8 cellular contexts compared by ENCODE assay signal in genomic region chr14:55416866-55417265, GRCh38. TPM values are rescaled to one million over a fixed set of nuclear protein-coding genes. Genes with fewer than 3 reads are reported as not detected.
DNase-seq lines count a peak whose midpoint lies in the region; ATAC-seq and TF ChIP-seq lines count a peak whose summit lies in the region.

No MANE protein-coding gene starts in this region.

- H2AFZ ChIP-seq in H9 (ENCODE audit: low read length), result no peak overlapping the region

- H3K4me1 ChIP-seq in Caco-2, result peaks cover 6% of the 10 kb centered on the region; the same call in 1 of the 2 replicates
- H3K4me1 ChIP-seq in H9 (ENCODE audit: insufficient read depth, low read length), result no peaks in the 10 kb centered on the region
- peaks cover 0 to 9% of the 10 kb centered on the region in 2 donors for H3K4me1 ChIP-seq in gastrocnemius medialis

- no peak overlapping the region for H3T11ph ChIP-seq in H9 (ENCODE audit: low read length)

- H4K8ac ChIP-seq in H9 (replicated peaks; ENCODE audit: insufficient read length, low read depth, low read length), result no peak overlapping the region

- H3K23ac ChIP-seq in H9 (ENCODE audit: insufficient read length, low read depth, low read length), result no peak overlapping the region

- H3K23me2 ChIP-seq in H9 (ENCODE audit: insufficient read length, low read depth, low read length, poor library complexity, severe bottlenecking), result peaks cover 2% of the 10 kb centered on the region

- H3K27ac ChIP-seq in H9 (ENCODE audit: insufficient read length, low read depth, low read length), result no peak overlapping the region
- H3K27ac ChIP-seq in gastrocnemius medialis, result no peak overlapping the region

- no peak overlapping the region for H2BK120ac ChIP-seq in H9 (ENCODE audit: low read depth, low read length, poor library complexity, severe bottlenecking)

- H3K4me3 ChIP-seq in Caco-2 (ENCODE audit: low read depth, low read length) (no peak overlapping the region), kidney epithelial cell (ENCODE audit: low read depth, low read length) (no peak overlapping the region), gastrocnemius medialis (no peak overlapping the region)

- H3K9me3 ChIP-seq in Caco-2 (no peaks in the 10 kb centered on the region), H9 (ENCODE audit: control insufficient read depth, low read depth, low read length) (no peaks in the 10 kb centered on the region), gastrocnemius medialis (no peaks in the 10 kb centered on the region)

- H2BK20ac ChIP-seq in H9 (ENCODE audit: low read depth, low read length, poor library complexity, severe bottlenecking), result no peak overlapping the region

- H3K9ac ChIP-seq in H9 (ENCODE audit: extremely low read depth, insufficient read length, low read length), result no peak overlapping the region

- H3K9me3 Mint-ChIP-seq in Caco-2 (ENCODE audit: unreplicated experiment) (no peaks in the 10 kb centered on the region), H9 (no peaks in the 10 kb centered on the region; a peak in 1 of 5 replicates)

- ATAC-seq in SK-N-SH treated with all-trans-retinoic acid at 6 μM for 48 hours, result peak; percentile 77
- no peak for ATAC-seq in gastrocnemius medialis
- no peak for ATAC-seq in GM18502 (IDR thresholded peaks at IDR 0.05; ENCODE audit: poor library complexity, unreplicated experiment)

- H3K27me3 Mint-ChIP-seq in Caco-2 (ENCODE audit: insufficient read depth, unreplicated experiment) (no peaks in the 10 kb centered on the region), H9 (ENCODE audit: low read depth) (peaks cover 5% of the 10 kb centered on the region; the same call in 1 of the 2 replicates)

- H2BK12ac ChIP-seq in H9 (ENCODE audit: insufficient read length, low read depth, low read length), result no peak overlapping the region

- H4K91ac ChIP-seq in H9 (ENCODE audit: insufficient read length, low read depth, low read length), result no peak overlapping the region

- H2BK15ac ChIP-seq in H9 (ENCODE audit: low read depth, low read length), result no peak overlapping the region

- no peak overlapping the region for H3K27ac Mint-ChIP-seq in Caco-2 (ENCODE audit: unreplicated experiment)
- no peak overlapping the region for H3K27ac Mint-ChIP-seq in H9

- H3K4me2 ChIP-seq in H9 (ENCODE audit: insufficient read depth, insufficient read length, low read length), result no peak overlapping the region

- H3K14ac ChIP-seq in H9 (ENCODE audit: insufficient read depth, low read length), result no peak overlapping the region

- H3K27me3 ChIP-seq in Caco-2 (replicated peaks; ENCODE audit: control insufficient read depth, insufficient read depth, low read length), result no peaks in the 10 kb centered on the region
- H3K27me3 ChIP-seq in H9 (ENCODE audit: insufficient read depth, low read length), result no peaks in the 10 kb centered on the region
- H3K27me3 ChIP-seq in kidney epithelial cell (ENCODE audit: control insufficient read depth, insufficient read depth, low read length), result no peaks in the 10 kb centered on the region
- H3K27me3 ChIP-seq in gastrocnemius medialis, result no peaks in the 10 kb centered on the region

- no TSS peak for BruUV-seq in Caco-2 (replicated peaks; lab: Mats Ljungman, UMichigan)

- no peak overlapping the region for H3K18ac ChIP-seq in H9 (ENCODE audit: insufficient read length, low read depth, low read length)

- H3K79me1 ChIP-seq in H9 (ENCODE audit: insufficient read depth, low read depth, low read length, poor library complexity, severe bottlenecking), result no peaks in the 10 kb centered on the region

- POLR2A ChIA-PET in Caco-2 (lab: Charles Lee), result no interaction called here

- in situ Hi-C loops in gastrocnemius medialis (cut with MboI; ENCODE audit: low sequenced_read_pairs in 4 of 4), result no loop called here

- TF ChIP-seq CTCF in Caco-2 (IDR thresholded peaks at IDR 0.05; ENCODE audit: insufficient read depth in 1 of 2, low read depth in 1 of 2, low read length in 1 of 2, severe bottlenecking in 1 of 2, unreplicated experiment in 1 of 2) (peak; percentile 22 to 51), H9 (conservative IDR thresholded peaks at IDR 0.05) (peak; percentile 90), kidney epithelial cell (IDR thresholded peaks at IDR 0.05; ENCODE audit: insufficient read depth, low read length, poor library complexity, severe bottlenecking) (peak; percentile 48), gastrocnemius medialis (IDR thresholded peaks at IDR 0.05 in 4 of 5, conservative IDR thresholded peaks at IDR 0.05 in 1 of 5) (no peak)

- H3K4me1 Mint-ChIP-seq in Caco-2 (ENCODE audit: low read depth, unreplicated experiment) (no peaks in the 10 kb centered on the region), H9 (peaks cover 15 to 23% of the 10 kb centered on the region in 2 experiments)

- CTCF ChIA-PET in Caco-2 (lab: Charles Lee), result interaction anchor here (0.7 kb wide), 1 partner anchor 10 kb away, joined by 5 read pairs; no protein-coding TSS in a partner anchor

- H3K56ac ChIP-seq in H9 (ENCODE audit: insufficient read length, low read depth, low read length), result no peak overlapping the region

- no peak overlapping the region for H2AK5ac ChIP-seq in H9 (ENCODE audit: insufficient read length, low read length)

- no peak overlapping the region for H3K4ac ChIP-seq in H9 (ENCODE audit: low read depth, low read length)

- no peak overlapping the region for H2BK5ac ChIP-seq in H9 (ENCODE audit: insufficient read length, low read length)

- H4K20me1 ChIP-seq in H9 (ENCODE audit: control insufficient read depth, insufficient read depth, insufficient read length), result no peaks in the 10 kb centered on the region

- no peak overlapping the region for H4K5ac ChIP-seq in H9 (ENCODE audit: insufficient read length, low read depth, low read length)

- no peaks in the 10 kb centered on the region for H3K36me3 Mint-ChIP-seq in Caco-2 (ENCODE audit: insufficient read depth, unreplicated experiment)
- no peaks in the 10 kb centered on the region for H3K36me3 Mint-ChIP-seq in H9 (ENCODE audit: insufficient read depth in 1 of 3, low read depth in 3 of 3)

- no peaks in the 10 kb centered on the region for H3K36me3 ChIP-seq in Caco-2 (ENCODE audit: control insufficient read depth, insufficient read depth, low read length)
- H3K36me3 ChIP-seq in kidney epithelial cell (ENCODE audit: control insufficient read depth, insufficient read depth, low read length), result no peaks in the 10 kb centered on the region
- no peaks in the 10 kb centered on the region for H3K36me3 ChIP-seq in gastrocnemius medialis

- no peak for TF ChIP-seq POLR2A in gastrocnemius medialis (IDR thresholded peaks at IDR 0.05)

- H3K79me2 ChIP-seq in H9 (ENCODE audit: insufficient read depth, low read length), result no peaks in the 10 kb centered on the region

- intact Hi-C loops in Caco-2 (cut with micrococcal nuclease; ENCODE audit: unreplicated experiment) (no loop called here), gastrocnemius medialis (cut with DNase I; ENCODE audit: low total_unique reads) (no loop called here)

- no peak overlapping the region for H3K4me3 Mint-ChIP-seq in Caco-2 (ENCODE audit: unreplicated experiment)
- H3K4me3 Mint-ChIP-seq in H9, result no peak overlapping the region

- no CpG with 5 or more reads among the region's 5 CpGs for WGBS in H9 (ENCODE audit: extremely low coverage, insufficient read length, low lambda C conversion rate)

- DNase-seq in Caco-2 (peak in 1 of 2 experiments; percentile 33), H9 (peak; percentile 45), kidney epithelial cell (ENCODE audit: low read depth) (no peak), GM19240 (ENCODE audit: insufficient read length, low spot score) (no peak), gastrocnemius medialis (no peak), mucosa of gallbladder (ENCODE audit: low spot score) (no peak)

TF ChIP-seq in SK-N-SH treated with all-trans-retinoic acid at 6 μM for 48 hours, 23 proteins besides CTCF, POLR2A, EP300 and RAD21:
- no peak for TF ChIP-seq BACH2 (CRISPR knock-in tag; IDR thresholded peaks at IDR 0.05; ENCODE audit: borderline replicate concordance)

RNA-seq across cellular contexts. Expression of gene ATG14, which starts 5.2 kb away (rescaled TPM):
- total RNA-seq in Caco-2 (2022) (11.4 and 13.1 TPM in 2 replicates), H9 (2021) (11.8 and 13.6 TPM in 2 replicates), kidney epithelial cell (12.1 and 12.5 TPM in 2 replicates), gastrocnemius medialis (10 to 100 TPM; 12.6 to 20.0 (median 15.6) TPM), mucosa of gallbladder (9.1 TPM)

RNA-seq across cellular contexts. Expression of gene TBPL2, which starts 23.6 kb away (rescaled TPM):
- total RNA-seq in Caco-2 (2022) (not detected in 2 replicates), H9 (2021) (not detected in 2 replicates), kidney epithelial cell (not detected in 2 replicates), gastrocnemius medialis (not detected), mucosa of gallbladder (not detected)

Comparison
In these comparisons a context has a peak if more than half of its experiments do, and no peak if none do; other contexts are left out.
1. CTCF ChIP-seq: peak in Caco-2 (2 of 2), H9 (single experiment) and kidney epithelial cell (single experiment); none in gastrocnemius medialis (0 of 5).